11 cellular contexts compared by ENCODE assay signal in the genomic region with DNA sequence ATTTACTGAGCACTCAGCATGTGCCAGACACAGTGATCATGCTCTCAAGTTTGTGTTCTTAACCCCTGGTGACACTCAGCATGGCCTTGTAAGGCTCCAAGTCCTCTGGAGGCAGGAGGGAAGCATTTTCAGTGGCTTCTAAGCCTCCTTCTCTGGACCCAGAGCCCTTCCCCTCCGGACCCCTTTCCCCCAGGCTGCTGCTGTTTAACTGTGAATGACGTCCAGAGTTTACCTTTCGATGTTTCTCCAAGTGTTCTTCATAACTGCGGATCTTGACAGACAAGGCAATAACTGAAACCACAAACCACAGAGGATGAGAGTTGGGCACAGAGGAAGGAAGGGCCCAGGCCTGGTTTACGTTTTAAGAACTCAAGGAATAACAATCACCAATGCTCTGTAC. TPM values are rescaled to one million over a fixed set of nuclear protein-coding genes. Genes with fewer than 3 reads are reported as not detected.
DNase-seq lines count a peak whose midpoint lies in the region; ATAC-seq and TF ChIP-seq lines count a peak whose summit lies in the region.
"Had no signal": no experiment of that assay in that cellular context is flagged by ENCODE, and none has a peak within 500 bp of the region (broad histone marks: within the 10 kb centered on the region; RNA-seq: fewer than 3 reads in every experiment).

No MANE protein-coding gene starts in this region.

- TF ChIP-seq CTCF in Loucy (conservative IDR thresholded peaks at IDR 0.05; ENCODE audit: low read length) (no peak), SK-N-SH (IDR thresholded peaks at IDR 0.05) (no peak), uterus (IDR thresholded peaks at IDR 0.05) (no peak)

- no peaks in the 10 kb centered on the region for H3K9me2 ChIP-seq in Loucy (replicated peaks; ENCODE audit: low read depth, low read length)
- no peaks in the 10 kb centered on the region for H3K9me2 ChIP-seq in SK-N-SH

- 93% methylated on average over 5 of the region's 5 CpGs for WGBS in SK-N-SH (ENCODE audit: low lambda C conversion rate)

- H3K4me3 ChIP-seq in BLaER1 treated with 17β-estradiol and CSF1 and Interleukin-3, amounts not matched to agents 10 nM and 100 nM: peak overlapping the region in 6 of 10 experiments; percentile 8 to 41 (median 34); a peak in 4 of 20 replicates
- H3K4me3 ChIP-seq in Loucy (ENCODE audit: low read length, poor library complexity, severe bottlenecking) (peak overlapping the region; percentile 14), SK-N-SH (ENCODE audit: low read depth in 2 of 2, low read length in 1 of 2) (no peak overlapping the region), uterus (no peak overlapping the region)
- H3K4me3 ChIP-seq: thoracic aorta had no signal

- peak overlapping the region; percentile 24 for H3K4me3 Mint-ChIP-seq in activated naive CD8-positive, alpha-beta T cell treated with anti-CD3 and anti-CD28 coated beads, Interleukin-2, amount 50 U/mL, for 24 hours

- H3K27me3 Mint-ChIP-seq in activated naive CD8-positive, alpha-beta T cell treated with anti-CD3 and anti-CD28 coated beads, Interleukin-2, amount 50 U/mL, for 24 hours: no peaks in the 10 kb centered on the region

- peaks cover 68% of the 10 kb centered on the region for H3K36me3 Mint-ChIP-seq in activated naive CD8-positive, alpha-beta T cell treated with anti-CD3 and anti-CD28 coated beads, Interleukin-2, amount 50 U/mL, for 24 hours (ENCODE audit: low read depth)

- peak overlapping the region in 9 of 11 experiments; percentile 4 to 73 (median 30); a peak in 11 of 22 replicates for H3K9ac ChIP-seq in BLaER1 treated with 17β-estradiol and CSF1 and Interleukin-3, amounts not matched to agents 10 nM and 100 nM
- H3K9ac ChIP-seq in Loucy (ENCODE audit: low read depth, low read length, poor library complexity, severe bottlenecking): no peak overlapping the region
- no peak overlapping the region for H3K9ac ChIP-seq in SK-N-SH

- TF ChIP-seq RAD21 in SK-N-SH (IDR thresholded peaks at IDR 0.05; ENCODE audit: low read length): no peak

- no peak overlapping the region for H2AFZ ChIP-seq in Loucy (ENCODE audit: low read length)
- H2AFZ ChIP-seq in SK-N-SH (ENCODE audit: low read depth): no peak overlapping the region

- H3K4me1 Mint-ChIP-seq in activated naive CD8-positive, alpha-beta T cell treated with anti-CD3 and anti-CD28 coated beads, Interleukin-2, amount 50 U/mL, for 24 hours: peaks cover 43% of the 10 kb centered on the region

- no peak for DNase-seq in activated naive CD8-positive, alpha-beta T cell treated with anti-CD3 and anti-CD28 coated beads, Interleukin-2, amount 50 U/mL, for 24 hours
- no peak for DNase-seq in left cardiac atrium
- no peak for DNase-seq in SK-N-SH
- DNase-seq in uterus: no peak
- DNase-seq: activated gamma-delta T cell treated with Interleukin-2 at 50 U/mL for 16 hours, Karpas-422 had no signal

- no peak for TF ChIP-seq EP300 in SK-N-SH (IDR thresholded peaks at IDR 0.05; ENCODE audit: borderline replicate concordance in 1 of 2, low read depth in 1 of 2, low read length in 1 of 2)

- peak overlapping the region; percentile 77 to 99 (median 91) for H3K4me2 ChIP-seq in BLaER1 treated with 17β-estradiol and CSF1 and Interleukin-3, amounts not matched to agents 10 nM and 100 nM
- H3K4me2 ChIP-seq in Loucy (ENCODE audit: low read depth, low read length, poor library complexity, severe bottlenecking) (peak overlapping the region; percentile 48), SK-N-SH (no peak overlapping the region)

- TF ChIP-seq POLR2A in uterus (IDR thresholded peaks at IDR 0.05): no peak

- H3K9me3 Mint-ChIP-seq in activated naive CD8-positive, alpha-beta T cell treated with anti-CD3 and anti-CD28 coated beads, Interleukin-2, amount 50 U/mL, for 24 hours: no peaks in the 10 kb centered on the region
- H3K9me3 Mint-ChIP-seq: CD8-positive, alpha-beta memory T cell had no signal

- no peaks in the 10 kb centered on the region for H3K79me2 ChIP-seq in Loucy (ENCODE audit: insufficient read depth, low read length)
- peaks cover under 1% of the 10 kb centered on the region for H3K79me2 ChIP-seq in SK-N-SH (ENCODE audit: insufficient read depth)

- H3K4me1 ChIP-seq in BLaER1 treated with 17β-estradiol and CSF1 and Interleukin-3, amounts not matched to agents 10 nM and 100 nM: peaks cover 32 to 72% (median 70%) of the 10 kb centered on the region in 10 experiments
- H3K4me1 ChIP-seq in Loucy (ENCODE audit: insufficient read depth, low read length, poor library complexity, severe bottlenecking) (peaks cover 27% of the 10 kb centered on the region), SK-N-SH (ENCODE audit: control insufficient read depth in 1 of 2, insufficient read depth in 2 of 2, low read depth in 1 of 2, low read length in 1 of 2) (no peaks in the 10 kb centered on the region), uterus (no peaks in the 10 kb centered on the region)

- H3K27me3 ChIP-seq in BLaER1 treated with 17β-estradiol and CSF1 and Interleukin-3, amounts not matched to agents 10 nM and 100 nM: peaks cover 0 to 49% (median 0%) of the 10 kb centered on the region in 11 experiments; a peak in 5 of 22 replicates
- H3K27me3 ChIP-seq in Loucy (ENCODE audit: insufficient read depth, low read length, poor library complexity, severe bottlenecking) (no peaks in the 10 kb centered on the region), SK-N-SH (ENCODE audit: insufficient read depth) (no peaks in the 10 kb centered on the region), uterus (no peaks in the 10 kb centered on the region)

- no peaks in the 10 kb centered on the region for H3F3A ChIP-seq in Loucy (ENCODE audit: low read depth)
- peaks cover 12% of the 10 kb centered on the region for H3F3A ChIP-seq in SK-N-SH (replicated peaks; ENCODE audit: insufficient read depth)

- intact Hi-C loops in left cardiac atrium (cut with DNase I) (no loop called here), uterus (cut with DNase I; ENCODE audit: low total_unique reads) (no loop called here)

- peaks cover 46 to 85% (median 67%) of the 10 kb centered on the region in 11 experiments for H3K36me3 ChIP-seq in BLaER1 treated with 17β-estradiol and CSF1 and Interleukin-3, amounts not matched to agents 10 nM and 100 nM
- H3K36me3 ChIP-seq in Loucy (ENCODE audit: insufficient read depth, low read length) (peaks cover 17% of the 10 kb centered on the region; the same call in 1 of the 2 replicates), SK-N-SH (replicated peaks in 1 of 2; ENCODE audit: control insufficient read depth in 1 of 2, insufficient read depth in 2 of 2, low read length in 1 of 2) (peaks cover 46 to 60% of the 10 kb centered on the region in 2 experiments), uterus (no peaks in the 10 kb centered on the region)

- no peaks in the 10 kb centered on the region for H3K9me3 ChIP-seq in BLaER1 treated with 17β-estradiol and CSF1 and Interleukin-3, amounts not matched to agents 10 nM and 100 nM (replicated peaks in 1 of 11)
- H3K9me3 ChIP-seq in Loucy (ENCODE audit: insufficient read depth, low read depth, low read length): no peaks in the 10 kb centered on the region
- H3K9me3 ChIP-seq in SK-N-SH: no peaks in the 10 kb centered on the region
- no peaks in the 10 kb centered on the region for H3K9me3 ChIP-seq in uterus
- H3K9me3 ChIP-seq: thoracic aorta had no signal

- POLR2A ChIA-PET in SK-N-SH (lab: Yijun Ruan, JAX): no interaction called here

- CTCF ChIA-PET in SK-N-SH (lab: Yijun Ruan, JAX): no interaction called here

- peak overlapping the region in 8 of 11 experiments; percentile 19 to 87 (median 56); a peak in 14 of 22 replicates for H3K27ac ChIP-seq in BLaER1 treated with 17β-estradiol and CSF1 and Interleukin-3, amounts not matched to agents 10 nM and 100 nM
- H3K27ac ChIP-seq in SK-N-SH (ENCODE audit: low read depth in 2 of 2, low read length in 1 of 2) (no peak overlapping the region), uterus (no peak overlapping the region)
- H3K27ac ChIP-seq: thoracic aorta had no signal

- no peak for ATAC-seq in activated naive CD8-positive, alpha-beta T cell treated with anti-CD3 and anti-CD28 coated beads, Interleukin-2, amount 50 U/mL, for 24 hours
- ATAC-seq in left cardiac atrium: no peak

- H3K27ac Mint-ChIP-seq in activated naive CD8-positive, alpha-beta T cell treated with anti-CD3 and anti-CD28 coated beads, Interleukin-2, amount 50 U/mL, for 24 hours: peak overlapping the region; percentile 97

- H4K20me1 ChIP-seq in BLaER1 treated with 17β-estradiol and CSF1 and Interleukin-3, amounts not matched to agents 10 nM and 100 nM: peaks cover 5 to 79% (median 18%) of the 10 kb centered on the region in 11 experiments; a peak in 16 of 22 replicates
- peaks cover 9% of the 10 kb centered on the region for H4K20me1 ChIP-seq in Loucy (ENCODE audit: insufficient read depth, low read length, poor library complexity, severe bottlenecking)
- H4K20me1 ChIP-seq in SK-N-SH (ENCODE audit: insufficient read depth): no peaks in the 10 kb centered on the region

RNA-seq across cellular contexts. Expression of a gene that starts 6.5 kb away (rescaled TPM):
- total RNA-seq in left cardiac atrium (10 to 100 TPM; 88.0 to 88.4 TPM), uterus (10 to 100 TPM; 25.0 to 43.5 (median 36.3) TPM)
- 64.2 and 75.1 TPM in 2 replicates for polyA plus RNA-seq in SK-N-SH (2012; rRNA removed)
- polyA plus RNA-seq in SK-N-SH (2012; cell fraction: cytosol; rRNA removed): 85.3 and 93.6 TPM in 2 replicates
- polyA plus RNA-seq in SK-N-SH (2012; cell fraction: nucleus; rRNA removed): 39.3 and 42.8 TPM in 2 replicates

RNA-seq across cellular contexts. Expression of a gene that starts 7.4 kb away (rescaled TPM):
- total RNA-seq in left cardiac atrium (1 to 10 TPM; 5.9 to 6.4 TPM), uterus (10 to 100 TPM in 2 of 4 donors, 1 to 10 TPM in 2; 2.4 to 22.4 (median 12.0) TPM)
- 11.9 and 15.2 TPM in 2 replicates for polyA plus RNA-seq in SK-N-SH (2012; rRNA removed)
- polyA plus RNA-seq in SK-N-SH (2012; cell fraction: cytosol; rRNA removed): 13.2 TPM in 2 replicates
- polyA plus RNA-seq in SK-N-SH (2012; cell fraction: nucleus; rRNA removed): 14.2 and 14.4 TPM in 2 replicates
- polyA plus RNA-seq: CD8-positive, alpha-beta memory T cell had no signal

RNA-seq across cellular contexts. Expression of a gene that starts 25.0 kb away (rescaled TPM):
- total RNA-seq in left cardiac atrium (10 to 100 TPM in 1 of 2 donors, 1 to 10 TPM in 1; 8.3 to 10.0 TPM), uterus (1 to 10 TPM; 4.9 to 9.7 (median 6.6) TPM)
- not detected in 2 replicates for polyA plus RNA-seq in SK-N-SH (2012; rRNA removed)
- polyA plus RNA-seq in SK-N-SH (2012; cell fraction: cytosol; rRNA removed): under 0.01 TPM in 1 of 2 replicates, not detected in the other
- polyA plus RNA-seq in SK-N-SH (2012; cell fraction: nucleus; rRNA removed): 0.01 TPM in 1 of 2 replicates, not detected in the other
- polyA plus RNA-seq: CD8-positive, alpha-beta memory T cell; neural cell had no signal

RNA-seq across cellular contexts. Expression of a gene that starts 60.0 kb away (rescaled TPM):
- total RNA-seq in left cardiac atrium: 10 to 100 TPM; 59.2 to 63.9 TPM
- polyA plus RNA-seq in SK-N-SH (2012; rRNA removed): 87.5 and 96.8 TPM in 2 replicates
- 64.7 and 79.1 TPM in 2 replicates for polyA plus RNA-seq in SK-N-SH (2012; cell fraction: cytosol; rRNA removed)
- 40.1 and 40.2 TPM in 2 replicates for polyA plus RNA-seq in SK-N-SH (2012; cell fraction: nucleus; rRNA removed)
- 10 to 100 TPM in 2 of 4 donors, 1 to 10 TPM in 2; 3.7 to 48.1 (median 15.1) TPM for total RNA-seq in uterus

Comparison
In these comparisons a context has a peak if more than half of its experiments do, and no peak if none do; other contexts are left out.
1. H3K27ac ChIP-seq: peak in BLaER1 treated with 17β-estradiol and CSF1 and Interleukin-3, amounts not matched to agents 10 nM and 100 nM (8 of 11); none in SK-N-SH (0 of 2) and uterus (0 of 2).
2. H3K4me3 ChIP-seq: peak in BLaER1 treated with 17β-estradiol and CSF1 and Interleukin-3, amounts not matched to agents 10 nM and 100 nM (6 of 10) and Loucy (single experiment); none in SK-N-SH (0 of 2) and uterus (0 of 2).
3. H3K9ac ChIP-seq: peak in BLaER1 treated with 17β-estradiol and CSF1 and Interleukin-3, amounts not matched to agents 10 nM and 100 nM (9 of 11); none in Loucy (single experiment) and SK-N-SH (single experiment).